25 cellular contexts compared by ENCODE assay signal in genomic region chr13:65768545-65768944, GRCh38.
"Had no signal": no experiment of that assay in that cellular context is flagged by ENCODE, and none has a peak within 500 bp of the region (broad histone marks: within the 10 kb centered on the region; RNA-seq: fewer than 3 reads in every experiment).

No MANE protein-coding gene starts in this region.

- H3K4me1 ChIP-seq: gastroesophageal sphincter, left lung, pancreas, stomach, suprapubic skin, transverse colon, uterus had no signal

- H3K27me3 Mint-ChIP-seq: activated CD4-positive, alpha-beta memory T cell treated with anti-CD3 and anti-CD28 coated beads, Interleukin-2, amount 10 ng/mL, durations not matched to agents 7 days and 5 days; activated naive CD4-positive, alpha-beta T cell treated with anti-CD3 and anti-CD28 coated beads, Interleukin-2, amount 10 ng/mL, durations not matched to agents 7 days and 5 days had no signal

- H3K27ac Mint-ChIP-seq: activated CD4-positive, alpha-beta memory T cell treated with anti-CD3 and anti-CD28 coated beads, Interleukin-2, amount 10 ng/mL, durations not matched to agents 7 days and 5 days; activated naive CD4-positive, alpha-beta T cell treated with anti-CD3 and anti-CD28 coated beads, Interleukin-2, amount 10 ng/mL, durations not matched to agents 7 days and 5 days; activated T-cell treated with anti-CD3 and anti-CD28 coated beads, Interleukin-2, amount 50 U/mL, for 72 hours; immature natural killer cell; natural killer cell; T-helper 1 cell treated with Interleukin-12 subunit alpha and Interleukin-12 subunit beta and Interleukin-4 antibody, amounts not matched to agents 30 μg/mL and 1 μg/mL, for 36 hours had no signal

- H3K27ac ChIP-seq: coronary artery, epithelial cell of prostate, gastroesophageal sphincter, left lung, pancreas, stomach, suprapubic skin, transverse colon, uterus had no signal

- ATAC-seq: activated T-cell treated with anti-CD3 and anti-CD28 coated beads, Interleukin-2, amount 50 U/mL, for 72 hours; gastroesophageal sphincter; left lung; natural killer cell; pancreas; right cardiac atrium had no signal

- H3K4me1 Mint-ChIP-seq: activated CD4-positive, alpha-beta memory T cell treated with anti-CD3 and anti-CD28 coated beads, Interleukin-2, amount 10 ng/mL, durations not matched to agents 7 days and 5 days; activated naive CD4-positive, alpha-beta T cell treated with anti-CD3 and anti-CD28 coated beads, Interleukin-2, amount 10 ng/mL, durations not matched to agents 7 days and 5 days; immature natural killer cell; natural killer cell had no signal

- H3K9me3 ChIP-seq: pancreas, uterus had no signal

- H3K36me3 ChIP-seq: gastroesophageal sphincter, left lung, pancreas, stomach, suprapubic skin, transverse colon, uterus had no signal

- H3K4me3 Mint-ChIP-seq: activated CD4-positive, alpha-beta memory T cell treated with anti-CD3 and anti-CD28 coated beads, Interleukin-2, amount 10 ng/mL, durations not matched to agents 7 days and 5 days; activated naive CD4-positive, alpha-beta T cell treated with anti-CD3 and anti-CD28 coated beads, Interleukin-2, amount 10 ng/mL, durations not matched to agents 7 days and 5 days; activated T-cell treated with anti-CD3 and anti-CD28 coated beads, Interleukin-2, amount 50 U/mL, for 72 hours; immature natural killer cell; natural killer cell; T-helper 1 cell treated with Interleukin-12 subunit alpha and Interleukin-12 subunit beta and Interleukin-4 antibody, amounts not matched to agents 30 μg/mL and 1 μg/mL, for 36 hours had no signal

- H3K36me3 Mint-ChIP-seq: activated naive CD4-positive, alpha-beta T cell treated with anti-CD3 and anti-CD28 coated beads, Interleukin-2, amount 10 ng/mL, durations not matched to agents 7 days and 5 days; immature natural killer cell; natural killer cell had no signal

- H3K27me3 ChIP-seq: gastroesophageal sphincter, left lung, pancreas, stomach, suprapubic skin, transverse colon, uterus had no signal

- DNase-seq: activated CD4-positive, alpha-beta memory T cell treated with anti-CD3 and anti-CD28 coated beads, Interleukin-2, amount 10 ng/mL, durations not matched to agents 7 days and 5 days; activated CD4-positive, alpha-beta T cell treated with anti-CD3 and anti-CD28 coated beads for 48 hours; activated effector memory CD4-positive, alpha-beta T cell treated with anti-CD3 and anti-CD28 coated beads, Interleukin-2, amount 50 U/mL, for 16 hours; activated naive CD4-positive, alpha-beta T cell treated with anti-CD3 and anti-CD28 coated beads, Interleukin-2, amount 10 ng/mL, durations not matched to agents 7 days and 5 days; activated T-cell treated with anti-CD3 and anti-CD28 coated beads, Interleukin-2, amount 50 U/mL, for 72 hours; amygdala; cerebellar nuclear complex; head of caudate nucleus; hypothalamus; immature natural killer cell; kidney glomerular epithelial cell; left lung; midbrain; natural killer cell; pancreas; right cardiac atrium; stomach; T1000; transverse colon; uterus had no signal

- H3K4me3 ChIP-seq: coronary artery, gastroesophageal sphincter, left lung, pancreas, stomach, suprapubic skin, transverse colon, uterus had no signal
